ENCODE assay signal across 12 cellular contexts in the genomic region with DNA sequence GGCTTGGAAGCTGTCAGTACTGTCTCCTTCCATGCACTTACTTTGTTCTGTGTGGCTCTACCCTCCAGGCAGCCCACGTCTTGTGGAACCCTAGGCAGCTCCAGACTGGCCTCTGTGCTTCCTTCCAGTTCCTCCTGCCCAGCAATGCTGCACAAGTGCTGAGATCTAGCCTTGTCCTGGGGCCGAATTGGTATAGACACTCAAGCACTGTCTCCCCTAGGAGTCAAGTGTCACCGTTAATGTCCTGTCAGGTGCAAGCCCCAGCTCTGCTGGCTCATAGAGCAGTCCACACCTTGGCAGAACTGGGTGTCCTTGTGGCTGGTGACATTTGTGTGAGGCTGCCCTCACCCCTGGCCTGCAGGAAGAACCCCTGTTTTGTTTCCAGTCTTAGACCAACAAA.
"Had no signal": no experiment of that assay in that cellular context is flagged by ENCODE, and none has a peak within 500 bp of the region (broad histone marks: within the 10 kb centered on the region; RNA-seq: fewer than 3 reads in every experiment).

No MANE protein-coding gene starts in this region.

- H3K27ac Mint-ChIP-seq: activated CD4-positive, alpha-beta T cell treated with anti-CD3 and anti-CD28 coated beads, Interleukin-2, amount 10 ng/mL, durations not matched to agents 7 days and 5 days; activated naive CD8-positive, alpha-beta T cell treated with anti-CD3 and anti-CD28 coated beads for 36 hours had no signal

- H3K27ac ChIP-seq: cardiac muscle cell, foreskin keratinocyte had no signal

- H3K27me3 Mint-ChIP-seq: activated CD4-positive, alpha-beta T cell treated with anti-CD3 and anti-CD28 coated beads, Interleukin-2, amount 10 ng/mL, durations not matched to agents 7 days and 5 days; activated naive CD8-positive, alpha-beta T cell treated with anti-CD3 and anti-CD28 coated beads for 36 hours; stimulated activated naive CD8-positive, alpha-beta T cell treated with anti-CD3 and anti-CD28 coated beads, Interleukin-15, amount 100 ng/mL, for 72 hours had no signal

- H3K4me3 Mint-ChIP-seq: activated CD4-positive, alpha-beta T cell treated with anti-CD3 and anti-CD28 coated beads, Interleukin-2, amount 10 ng/mL, durations not matched to agents 7 days and 5 days; activated naive CD8-positive, alpha-beta T cell treated with anti-CD3 and anti-CD28 coated beads for 36 hours; stimulated activated naive CD8-positive, alpha-beta T cell treated with anti-CD3 and anti-CD28 coated beads, Interleukin-15, amount 100 ng/mL, for 72 hours had no signal

- H3K9me3 Mint-ChIP-seq: activated CD4-positive, alpha-beta T cell treated with anti-CD3 and anti-CD28 coated beads, Interleukin-2, amount 10 ng/mL, durations not matched to agents 7 days and 5 days; stimulated activated naive CD8-positive, alpha-beta T cell treated with anti-CD3 and anti-CD28 coated beads, Interleukin-15, amount 100 ng/mL, for 72 hours had no signal

- H3K4me1 Mint-ChIP-seq: activated CD4-positive, alpha-beta T cell treated with anti-CD3 and anti-CD28 coated beads, Interleukin-2, amount 10 ng/mL, durations not matched to agents 7 days and 5 days had no signal

- DNase-seq: activated CD4-positive, alpha-beta T cell treated with anti-CD3 and anti-CD28 coated beads, Interleukin-2, amount 10 ng/mL, durations not matched to agents 7 days and 5 days; activated naive CD4-positive, alpha-beta T cell; activated naive CD8-positive, alpha-beta T cell treated with anti-CD3 and anti-CD28 coated beads for 36 hours; amniotic stem cell; foreskin keratinocyte; glutamatergic neuron; mammary epithelial cell; small intestine; stimulated activated CD4-positive, alpha-beta T cell treated with anti-CD3 and anti-CD28 coated beads, Interleukin-15, amount 100 ng/mL, for 24 hours; stimulated activated CD4-positive, alpha-beta T cell treated with anti-CD3 and anti-CD28 coated beads, Interleukin-2, amount 100 ng/mL, for 48 hours; stimulated activated naive CD8-positive, alpha-beta T cell treated with anti-CD3 and anti-CD28 coated beads, Interleukin-15, amount 100 ng/mL, for 72 hours had no signal
